ENCODE assay signal across 18 cellular contexts in genomic region chr3:108047987-108048386, GRCh38. TPM values are rescaled to one million over a fixed set of nuclear protein-coding genes. Genes with fewer than 3 reads are reported as not detected.
DNase-seq lines count a peak whose midpoint lies in the region; ATAC-seq and TF ChIP-seq lines count a peak whose summit lies in the region.
"Had no signal": no experiment of that assay in that cellular context is flagged by ENCODE, and none has a peak within 500 bp of the region (broad histone marks: within the 10 kb centered on the region; RNA-seq: fewer than 3 reads in every experiment).

No MANE protein-coding gene starts in this region.

- peak overlapping the region; percentile 57 for H3K27ac Mint-ChIP-seq in activated naive CD4-positive, alpha-beta T cell treated with anti-CD3 and anti-CD28 coated beads, Interleukin-2, amount 50 U/mL, for 24 hours
- peak overlapping the region; percentile 52 to 59 for H3K27ac Mint-ChIP-seq in T-cell
- peak overlapping the region; percentile 8 for H3K27ac Mint-ChIP-seq in central memory CD8-positive, alpha-beta T cell (ENCODE audit: low read depth)

- peaks cover 48% of the 10 kb centered on the region for H3K4me1 Mint-ChIP-seq in activated naive CD4-positive, alpha-beta T cell treated with anti-CD3 and anti-CD28 coated beads, Interleukin-2, amount 50 U/mL, for 24 hours
- H3K4me1 Mint-ChIP-seq in T-cell, result peaks cover 37 to 44% (median 42%) of the 10 kb centered on the region in 3 donors
- peaks cover 39% of the 10 kb centered on the region for H3K4me1 Mint-ChIP-seq in central memory CD8-positive, alpha-beta T cell

- CTCF ChIA-PET in T-cell (lab: Charles Lee), result no interaction called here

- H3K36me3 Mint-ChIP-seq in activated naive CD4-positive, alpha-beta T cell treated with anti-CD3 and anti-CD28 coated beads, Interleukin-2, amount 50 U/mL, for 24 hours, result peaks cover 19% of the 10 kb centered on the region
- peaks cover 58% of the 10 kb centered on the region for H3K36me3 Mint-ChIP-seq in T-cell
- H3K36me3 Mint-ChIP-seq in central memory CD8-positive, alpha-beta T cell (ENCODE audit: insufficient read depth), result peaks cover 54% of the 10 kb centered on the region

- no peak overlapping the region for H3K27ac ChIP-seq in WERI-Rb-1
- H3K27ac ChIP-seq: BLaER1 treated with 17β-estradiol and CSF1 and Interleukin-3, amounts not matched to agents 10 nM and 100 nM; SJCRH30 had no signal

- no peaks in the 10 kb centered on the region for H3K9me3 Mint-ChIP-seq in activated naive CD4-positive, alpha-beta T cell treated with anti-CD3 and anti-CD28 coated beads, Interleukin-2, amount 50 U/mL, for 24 hours
- no peaks in the 10 kb centered on the region for H3K9me3 Mint-ChIP-seq in T-cell
- no peaks in the 10 kb centered on the region for H3K9me3 Mint-ChIP-seq in central memory CD8-positive, alpha-beta T cell

- H3K9me3 ChIP-seq in WERI-Rb-1 (ENCODE audit: severe bottlenecking), result no peaks in the 10 kb centered on the region
- H3K9me3 ChIP-seq: BLaER1 treated with 17β-estradiol and CSF1 and Interleukin-3, amounts not matched to agents 10 nM and 100 nM; SJCRH30 had no signal

- no peaks in the 10 kb centered on the region for H3K27me3 Mint-ChIP-seq in activated naive CD4-positive, alpha-beta T cell treated with anti-CD3 and anti-CD28 coated beads, Interleukin-2, amount 50 U/mL, for 24 hours
- no peaks in the 10 kb centered on the region for H3K27me3 Mint-ChIP-seq in T-cell
- no peaks in the 10 kb centered on the region for H3K27me3 Mint-ChIP-seq in central memory CD8-positive, alpha-beta T cell

- no peak overlapping the region for H3K4me3 Mint-ChIP-seq in activated naive CD4-positive, alpha-beta T cell treated with anti-CD3 and anti-CD28 coated beads, Interleukin-2, amount 50 U/mL, for 24 hours
- no peak overlapping the region for H3K4me3 Mint-ChIP-seq in T-cell
- H3K4me3 Mint-ChIP-seq in central memory CD8-positive, alpha-beta T cell, result no peak overlapping the region

- H3K4me3 ChIP-seq in WERI-Rb-1 (ENCODE audit: low read depth, low read length), result no peak overlapping the region
- H3K4me3 ChIP-seq: BLaER1 treated with 17β-estradiol and CSF1 and Interleukin-3, amounts not matched to agents 10 nM and 100 nM; SJCRH30 had no signal

- no peak for TF ChIP-seq CTCF in WERI-Rb-1 (IDR thresholded peaks at IDR 0.05; ENCODE audit: low read depth, low read length)

- no peak for DNase-seq in activated naive CD4-positive, alpha-beta T cell (lab: John Stamatoyannopoulos, UW)
- DNase-seq in T-cell, result no peak
- no peak for DNase-seq in central memory CD8-positive, alpha-beta T cell (ENCODE audit: low spot score in 2 of 2)
- peak; percentile 14 for DNase-seq in superior temporal gyrus (ENCODE audit: extremely low spot score)
- DNase-seq in WERI-Rb-1, result no peak
- no peak for DNase-seq in hepatic stellate cell (ENCODE audit: low spot score)
- DNase-seq: DMS79, H7, Kasumi-1, NCI-H1694, NCI-H2081, NCI-H2171, NCI-H524 treated with DMSO at 0.1 percent for 48 hours, NCI-H82, OCI-M1, SJCRH30 had no signal

- POLR2A ChIA-PET in T-cell (lab: Charles Lee), result interaction anchor here (0.5 to 0.6 kb wide), 2 partner anchors 33 to 468 kb away, joined by 5 read pairs; no protein-coding TSS in a partner anchor

- no peak for ATAC-seq in T-cell (replicated peaks in 1 of 4)
- no peak for ATAC-seq in central memory CD8-positive, alpha-beta T cell (replicated peaks; ENCODE audit: extremely low read depth, poor library complexity, severe bottlenecking)

- no peaks in the 10 kb centered on the region for H3K36me3 ChIP-seq in WERI-Rb-1
- H3K36me3 ChIP-seq: SJCRH30 had no signal

- no peaks in the 10 kb centered on the region for H3K27me3 ChIP-seq in WERI-Rb-1 (ENCODE audit: insufficient read depth, low read depth, severe bottlenecking)
- H3K27me3 ChIP-seq: BLaER1 treated with 17β-estradiol and CSF1 and Interleukin-3, amounts not matched to agents 10 nM and 100 nM; SJCRH30 had no signal

RNA-seq across cellular contexts. Expression of gene CD47, which starts 42.8 kb away (rescaled TPM):
- total RNA-seq in T-cell, result 100 to 1,000 TPM; 154 to 186 (median 161) TPM
